Comparison of ENCODE assay signal across 2 cellular contexts in the genomic region with DNA sequence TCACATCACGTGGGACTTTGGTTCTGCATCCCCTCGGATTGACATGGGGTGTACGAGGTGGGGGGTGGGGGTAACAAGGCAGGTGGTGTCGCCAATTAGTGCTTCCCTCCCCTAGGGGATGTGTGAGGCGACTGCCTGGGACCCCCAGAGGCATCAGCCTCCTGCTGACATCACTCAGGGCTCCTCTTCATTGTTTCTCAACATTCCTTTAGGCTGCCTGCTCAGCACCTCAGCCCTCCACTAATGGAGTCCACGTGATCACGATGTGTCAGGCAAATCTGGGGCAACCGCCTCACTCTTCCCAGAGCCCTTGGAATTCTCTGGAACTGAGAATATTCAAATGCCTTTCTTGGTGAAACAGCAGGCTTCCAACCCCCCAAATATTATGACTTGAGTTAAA.
TF ChIP-seq lines count a peak whose summit lies in the region.

No MANE protein-coding gene starts in this region.

TF ChIP-seq in GM23338, 12 proteins besides CTCF, POLR2A, EP300 and RAD21:
- TF ChIP-seq NANOG (IDR thresholded peaks at IDR 0.05; ENCODE audit: borderline replicate concordance), result no peak
- TF ChIP-seq, protein P1, sequence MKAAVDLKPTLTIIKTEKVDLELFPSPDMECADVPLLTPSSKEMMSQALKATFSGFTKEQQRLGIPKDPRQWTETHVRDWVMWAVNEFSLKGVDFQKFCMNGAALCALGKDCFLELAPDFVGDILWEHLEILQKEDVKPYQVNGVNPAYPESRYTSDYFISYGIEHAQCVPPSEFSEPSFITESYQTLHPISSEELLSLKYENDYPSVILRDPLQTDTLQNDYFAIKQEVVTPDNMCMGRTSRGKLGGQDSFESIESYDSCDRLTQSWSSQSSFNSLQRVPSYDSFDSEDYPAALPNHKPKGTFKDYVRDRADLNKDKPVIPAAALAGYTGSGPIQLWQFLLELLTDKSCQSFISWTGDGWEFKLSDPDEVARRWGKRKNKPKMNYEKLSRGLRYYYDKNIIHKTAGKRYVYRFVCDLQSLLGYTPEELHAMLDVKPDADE (IDR thresholded peaks at IDR 0.05), result no peak
- no peak for TF ChIP-seq EZH2phosphoT487 (IDR thresholded peaks at IDR 0.05; ENCODE audit: unreplicated experiment)
- TF ChIP-seq ZNF114 (CRISPR knock-in tag; IDR thresholded peaks at IDR 0.05), result no peak
- TF ChIP-seq JUNB (IDR thresholded peaks at IDR 0.05; ENCODE audit: unreplicated experiment), result no peak
- no peak for TF ChIP-seq EZH2 (IDR thresholded peaks at IDR 0.05; ENCODE audit: low read depth, unreplicated experiment)
- TF ChIP-seq ZNF331 (CRISPR knock-in tag; IDR thresholded peaks at IDR 0.05; ENCODE audit: low read depth), result no peak
- TF ChIP-seq, protein P2, sequence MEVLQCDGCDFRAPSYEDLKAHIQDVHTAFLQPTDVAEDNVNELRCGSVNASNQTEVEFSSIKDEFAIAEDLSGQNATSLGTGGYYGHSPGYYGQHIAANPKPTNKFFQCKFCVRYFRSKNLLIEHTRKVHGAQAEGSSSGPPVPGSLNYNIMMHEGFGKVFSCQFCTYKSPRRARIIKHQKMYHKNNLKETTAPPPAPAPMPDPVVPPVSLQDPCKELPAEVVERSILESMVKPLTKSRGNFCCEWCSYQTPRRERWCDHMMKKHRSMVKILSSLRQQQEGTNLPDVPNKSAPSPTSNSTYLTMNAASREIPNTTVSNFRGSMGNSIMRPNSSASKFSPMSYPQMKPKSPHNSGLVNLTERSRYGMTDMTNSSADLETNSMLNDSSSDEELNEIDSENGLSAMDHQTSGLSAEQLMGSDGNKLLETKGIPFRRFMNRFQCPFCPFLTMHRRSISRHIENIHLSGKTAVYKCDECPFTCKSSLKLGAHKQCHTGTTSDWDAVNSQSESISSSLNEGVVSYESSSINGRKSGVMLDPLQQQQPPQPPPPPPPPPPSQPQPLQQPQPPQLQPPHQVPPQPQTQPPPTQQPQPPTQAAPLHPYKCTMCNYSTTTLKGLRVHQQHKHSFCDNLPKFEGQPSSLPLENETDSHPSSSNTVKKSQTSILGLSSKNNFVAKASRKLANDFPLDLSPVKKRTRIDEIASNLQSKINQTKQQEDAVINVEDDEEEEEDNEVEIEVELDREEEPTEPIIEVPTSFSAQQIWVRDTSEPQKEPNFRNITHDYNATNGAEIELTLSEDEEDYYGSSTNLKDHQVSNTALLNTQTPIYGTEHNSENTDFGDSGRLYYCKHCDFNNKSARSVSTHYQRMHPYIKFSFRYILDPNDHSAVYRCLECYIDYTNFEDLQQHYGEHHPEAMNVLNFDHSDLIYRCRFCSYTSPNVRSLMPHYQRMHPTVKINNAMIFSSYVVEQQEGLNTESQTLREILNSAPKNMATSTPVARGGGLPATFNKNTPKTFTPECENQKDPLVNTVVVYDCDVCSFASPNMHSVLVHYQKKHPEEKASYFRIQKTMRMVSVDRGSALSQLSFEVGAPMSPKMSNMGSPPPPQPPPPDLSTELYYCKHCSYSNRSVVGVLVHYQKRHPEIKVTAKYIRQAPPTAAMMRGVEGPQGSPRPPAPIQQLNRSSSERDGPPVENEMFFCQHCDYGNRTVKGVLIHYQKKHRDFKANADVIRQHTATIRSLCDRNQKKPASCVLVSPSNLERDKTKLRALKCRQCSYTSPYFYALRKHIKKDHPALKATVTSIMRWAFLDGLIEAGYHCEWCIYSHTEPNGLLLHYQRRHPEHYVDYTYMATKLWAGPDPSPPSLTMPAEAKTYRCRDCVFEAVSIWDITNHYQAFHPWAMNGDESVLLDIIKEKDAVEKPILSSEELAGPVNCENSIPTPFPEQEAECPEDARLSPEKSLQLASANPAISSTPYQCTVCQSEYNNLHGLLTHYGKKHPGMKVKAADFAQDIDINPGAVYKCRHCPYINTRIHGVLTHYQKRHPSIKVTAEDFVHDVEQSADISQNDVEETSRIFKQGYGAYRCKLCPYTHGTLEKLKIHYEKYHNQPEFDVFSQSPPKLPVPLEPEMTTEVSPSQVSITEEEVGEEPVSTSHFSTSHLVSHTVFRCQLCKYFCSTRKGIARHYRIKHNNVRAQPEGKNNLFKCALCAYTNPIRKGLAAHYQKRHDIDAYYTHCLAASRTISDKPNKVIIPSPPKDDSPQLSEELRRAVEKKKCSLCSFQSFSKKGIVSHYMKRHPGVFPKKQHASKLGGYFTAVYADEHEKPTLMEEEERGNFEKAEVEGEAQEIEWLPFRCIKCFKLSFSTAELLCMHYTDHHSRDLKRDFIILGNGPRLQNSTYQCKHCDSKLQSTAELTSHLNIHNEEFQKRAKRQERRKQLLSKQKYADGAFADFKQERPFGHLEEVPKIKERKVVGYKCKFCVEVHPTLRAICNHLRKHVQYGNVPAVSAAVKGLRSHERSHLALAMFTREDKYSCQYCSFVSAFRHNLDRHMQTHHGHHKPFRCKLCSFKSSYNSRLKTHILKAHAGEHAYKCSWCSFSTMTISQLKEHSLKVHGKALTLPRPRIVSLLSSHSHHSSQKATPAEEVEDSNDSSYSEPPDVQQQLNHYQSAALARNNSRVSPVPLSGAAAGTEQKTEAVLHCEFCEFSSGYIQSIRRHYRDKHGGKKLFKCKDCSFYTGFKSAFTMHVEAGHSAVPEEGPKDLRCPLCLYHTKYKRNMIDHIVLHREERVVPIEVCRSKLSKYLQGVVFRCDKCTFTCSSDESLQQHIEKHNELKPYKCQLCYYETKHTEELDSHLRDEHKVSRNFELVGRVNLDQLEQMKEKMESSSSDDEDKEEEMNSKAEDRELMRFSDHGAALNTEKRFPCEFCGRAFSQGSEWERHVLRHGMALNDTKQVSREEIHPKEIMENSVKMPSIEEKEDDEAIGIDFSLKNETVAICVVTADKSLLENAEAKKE (CRISPR knock-in tag; IDR thresholded peaks at IDR 0.05), result no peak
- TF ChIP-seq POLR2AphosphoS5 (IDR thresholded peaks at IDR 0.05; ENCODE audit: low read depth), result no peak

TF ChIP-seq in H1, 55 proteins besides CTCF, POLR2A, EP300 and RAD21:
- TF ChIP-seq JUND (IDR thresholded peaks at IDR 0.05; ENCODE audit: low read length) (peak; percentile 14; the same call in 1 of the 2 replicates), CREB1 (IDR thresholded peaks at IDR 0.05) (0 out of 2 replicates have a peak, but pooled peaks have one; percentile 8), JUN (IDR thresholded peaks at IDR 0.05; ENCODE audit: low read depth, low read length) (no peak), TEAD4 (IDR thresholded peaks at IDR 0.05; ENCODE audit: low read depth, low read length) (0 out of 2 replicates have a peak, but pooled peaks have one; percentile 21), CTBP2 (IDR thresholded peaks at IDR 0.05; ENCODE audit: borderline replicate concordance, insufficient read depth, insufficient read length, low read length) (no peak), NANOG (IDR thresholded peaks at IDR 0.05; ENCODE audit: insufficient read depth, low read depth, low read length, poor library complexity, severe bottlenecking) (peak; percentile 8)
- TF ChIP-seq, protein P3, sequence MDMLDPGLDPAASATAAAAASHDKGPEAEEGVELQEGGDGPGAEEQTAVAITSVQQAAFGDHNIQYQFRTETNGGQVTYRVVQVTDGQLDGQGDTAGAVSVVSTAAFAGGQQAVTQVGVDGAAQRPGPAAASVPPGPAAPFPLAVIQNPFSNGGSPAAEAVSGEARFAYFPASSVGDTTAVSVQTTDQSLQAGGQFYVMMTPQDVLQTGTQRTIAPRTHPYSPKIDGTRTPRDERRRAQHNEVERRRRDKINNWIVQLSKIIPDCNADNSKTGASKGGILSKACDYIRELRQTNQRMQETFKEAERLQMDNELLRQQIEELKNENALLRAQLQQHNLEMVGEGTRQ (IDR thresholded peaks at IDR 0.05; ENCODE audit: low read length), result 0 out of 2 replicates have a peak, but pooled peaks have one; percentile 29
- TF ChIP-seq, protein P4, sequence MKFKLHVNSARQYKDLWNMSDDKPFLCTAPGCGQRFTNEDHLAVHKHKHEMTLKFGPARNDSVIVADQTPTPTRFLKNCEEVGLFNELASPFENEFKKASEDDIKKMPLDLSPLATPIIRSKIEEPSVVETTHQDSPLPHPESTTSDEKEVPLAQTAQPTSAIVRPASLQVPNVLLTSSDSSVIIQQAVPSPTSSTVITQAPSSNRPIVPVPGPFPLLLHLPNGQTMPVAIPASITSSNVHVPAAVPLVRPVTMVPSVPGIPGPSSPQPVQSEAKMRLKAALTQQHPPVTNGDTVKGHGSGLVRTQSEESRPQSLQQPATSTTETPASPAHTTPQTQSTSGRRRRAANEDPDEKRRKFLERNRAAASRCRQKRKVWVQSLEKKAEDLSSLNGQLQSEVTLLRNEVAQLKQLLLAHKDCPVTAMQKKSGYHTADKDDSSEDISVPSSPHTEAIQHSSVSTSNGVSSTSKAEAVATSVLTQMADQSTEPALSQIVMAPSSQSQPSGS (IDR thresholded peaks at IDR 0.05; ENCODE audit: low read length), result no peak
- TF ChIP-seq, protein P5, sequence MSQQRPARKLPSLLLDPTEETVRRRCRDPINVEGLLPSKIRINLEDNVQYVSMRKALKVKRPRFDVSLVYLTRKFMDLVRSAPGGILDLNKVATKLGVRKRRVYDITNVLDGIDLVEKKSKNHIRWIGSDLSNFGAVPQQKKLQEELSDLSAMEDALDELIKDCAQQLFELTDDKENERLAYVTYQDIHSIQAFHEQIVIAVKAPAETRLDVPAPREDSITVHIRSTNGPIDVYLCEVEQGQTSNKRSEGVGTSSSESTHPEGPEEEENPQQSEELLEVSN (IDR thresholded peaks at IDR 0.05), result 0 out of 2 replicates have a peak, but pooled peaks have one; percentile 13
TF ChIP-seq in H1: peak in this region for 6.
